ENCODE assay signal across 27 cellular contexts in the genomic region with DNA sequence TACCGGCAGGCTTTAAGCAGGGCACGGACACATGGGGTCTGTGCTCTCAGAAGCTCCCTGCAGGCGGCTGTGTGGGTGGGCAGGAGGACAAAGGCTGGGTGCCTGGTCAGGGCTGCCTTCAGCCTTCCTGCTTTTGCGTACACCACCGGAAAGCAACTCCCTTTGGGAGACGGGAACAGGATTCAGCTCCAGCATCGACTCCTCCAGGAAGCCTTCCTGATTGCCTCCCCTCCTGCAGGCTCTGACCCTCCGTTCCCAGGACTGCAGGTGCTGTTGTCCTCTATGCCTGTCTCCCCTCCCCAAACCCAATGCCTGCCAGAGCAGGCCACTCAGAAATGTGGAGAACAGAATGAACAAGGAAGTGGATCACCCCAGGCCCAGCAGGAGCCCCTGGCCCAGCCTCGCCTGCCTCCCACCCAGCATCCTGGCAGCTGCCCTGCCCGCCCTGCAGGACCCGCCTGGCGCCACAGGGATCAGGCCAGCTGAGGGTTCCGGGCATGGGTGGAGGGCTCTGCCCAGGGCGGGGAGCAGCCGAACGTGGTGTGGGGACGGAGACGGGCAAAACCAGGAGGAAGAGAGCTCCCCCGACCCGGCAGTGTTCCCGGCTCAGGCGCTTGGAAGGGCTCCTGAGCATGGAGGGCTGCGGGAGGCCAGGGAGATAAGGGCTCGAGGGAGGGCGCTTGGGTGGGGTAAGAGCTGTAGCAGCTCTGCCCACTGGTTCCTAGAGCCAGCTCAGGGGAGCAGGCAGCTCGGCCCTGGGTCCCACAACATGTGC. TPM values are rescaled to one million over a fixed set of nuclear protein-coding genes. Genes with fewer than 3 reads are reported as not detected.
"Had no signal": no experiment of that assay in that cellular context is flagged by ENCODE, and none has a peak within 500 bp of the region (broad histone marks: within the 10 kb centered on the region; RNA-seq: fewer than 3 reads in every experiment).

No MANE protein-coding gene starts in this region.

- DNase-seq: activated CD4-positive, alpha-beta memory T cell treated with anti-CD3 and anti-CD28 coated beads for 36 hours; activated CD4-positive, alpha-beta T cell treated with anti-CD3 and anti-CD28 coated beads, Interleukin-2, amount 10 ng/mL, durations not matched to agents 24 days and 14 days; activated CD8-positive, alpha-beta memory T cell treated with anti-CD3 and anti-CD28 coated beads, Interleukin-2, amount 50 U/mL, for 4 hours; activated effector memory CD4-positive, alpha-beta T cell treated with anti-CD3 and anti-CD28 coated beads, Interleukin-2, amount 50 U/mL, for 16 hours; activated naive CD4-positive, alpha-beta T cell treated with anti-CD3 and anti-CD28 coated beads, Interleukin-2, amount 50 U/mL, for 16 hours; activated T-cell treated with anti-CD3 and anti-CD28 coated beads, Interleukin-2, amount 50 U/mL, for 1 hour; amniotic stem cell; effector CD8-positive, alpha-beta T cell; glutamatergic neuron; left lung; mucosa of descending colon; right lobe of liver; stimulated activated CD4-positive, alpha-beta T cell treated with anti-CD3 and anti-CD28 coated beads, Interleukin-2, amount 100 ng/mL, for 48 hours had no signal

- H3K9me3 ChIP-seq: breast epithelium, left lung, mucosa of descending colon, right lobe of liver, upper lobe of left lung, vagina had no signal

- ATAC-seq: activated CD4-positive, CD25-positive, alpha-beta regulatory T cell treated with anti-CD3 and anti-CD28 coated beads, Interleukin-2, amount 50 U/mL, for 24 hours; left lung; mucosa of descending colon; natural killer cell treated with Interleukin-12 subunit alpha and Interleukin-12 subunit beta and Interleukin-15 and Interleukin-18, amount 100 ng/mL, for 72 hours; right lobe of liver had no signal

- H3K27ac ChIP-seq: breast epithelium, left lung, right lobe of liver, VCaP had no signal

- H3K4me3 ChIP-seq: breast epithelium, left lung, lung, mucosa of descending colon, right lobe of liver, upper lobe of left lung, vagina had no signal

- H3K36me3 ChIP-seq: breast epithelium, left lung, right lobe of liver, upper lobe of left lung, vagina had no signal

- H3K4me1 ChIP-seq: right lobe of liver had no signal

- FAIRE-seq: colon, endometrium, frontal cortex, islet of Langerhans, TTC549 had no signal

- H3K27me3 ChIP-seq: breast epithelium, right lobe of liver, upper lobe of left lung, vagina had no signal

RNA-seq across cellular contexts. Expression of gene ELN, which starts 6.2 kb away (rescaled TPM):
- total RNA-seq: activated CD4-positive, alpha-beta memory T cell treated with anti-CD3 and anti-CD28 coated beads for 36 hours; activated CD4-positive, alpha-beta T cell treated with anti-CD3 and anti-CD28 coated beads, Interleukin-2, amount 10 ng/mL, durations not matched to agents 24 days and 14 days; activated T-helper 1 cell treated with anti-CD3 and anti-CD28 coated beads, Interleukin-12 subunit alpha, Interleukin-12 subunit beta, Interleukin-2, Interleukin-4 antibody, amounts not matched to agents 30 ng/mL and 10 ng/mL and 1 ng/mL, durations not matched to agents 14 hours and 24 hours and 36 hours; T-helper 1 cell treated with Interleukin-12 subunit alpha and Interleukin-12 subunit beta and Interleukin-4 antibody, amounts not matched to agents 30 ng/mL and 1 ng/mL, for 36 hours had no signal
